26 cellular contexts compared by ENCODE assay signal in the genomic region with DNA sequence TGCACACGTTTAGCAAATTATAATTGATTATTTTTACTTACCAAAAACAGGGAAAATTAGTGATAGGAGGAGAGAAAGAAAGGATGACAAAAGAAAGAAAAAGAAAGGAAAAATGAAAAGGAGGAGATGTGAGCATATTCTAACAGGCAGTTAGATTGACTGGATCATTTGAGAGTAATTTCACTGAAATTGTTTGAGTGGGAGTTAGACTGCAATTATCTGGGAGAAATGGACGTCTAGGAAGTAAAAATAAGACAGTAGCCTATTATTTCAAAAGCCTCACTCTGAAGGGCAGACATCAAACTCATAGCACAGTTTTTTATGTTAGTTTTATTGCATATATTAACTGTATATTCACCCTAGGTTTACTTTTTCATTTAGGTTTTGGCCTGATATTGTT.
"Had no signal": no experiment of that assay in that cellular context is flagged by ENCODE, and none has a peak within 500 bp of the region (broad histone marks: within the 10 kb centered on the region; RNA-seq: fewer than 3 reads in every experiment).

No MANE protein-coding gene starts in this region.

- DNase-seq: dermis blood vessel endothelial cell; dorsolateral prefrontal cortex; effector CD4-positive, alpha-beta T cell; effector memory CD8-positive, alpha-beta T cell; endodermal cell; erythroblast; esophagus squamous epithelium; foreskin fibroblast; foreskin melanocyte; gastrocnemius medialis; glutamatergic neuron; head of caudate nucleus; heart right ventricle; hippocampal formation; left cardiac atrium; left lung; left ventricle myocardium superior; lower lobe of right lung; mesenchymal stem cell; mucosa of descending colon; naive B cell; naive thymus-derived CD8-positive, alpha-beta T cell had no signal

- H3K36me3 ChIP-seq: esophagus squamous epithelium, gastrocnemius medialis, heart right ventricle, left lung, lower lobe of right lung had no signal

- H3K9me3 ChIP-seq: esophagus squamous epithelium, gastrocnemius medialis, heart right ventricle, left lung, lower lobe of right lung, mucosa of descending colon had no signal

- H3K9me3 Mint-ChIP-seq: naive B cell; naive thymus-derived CD8-positive, alpha-beta T cell had no signal

- H3K4me1 Mint-ChIP-seq: endodermal cell; mesothelial cell of epicardium; naive B cell; naive thymus-derived CD8-positive, alpha-beta T cell had no signal

- H3K36me3 Mint-ChIP-seq: mesothelial cell of epicardium; naive B cell; naive thymus-derived CD8-positive, alpha-beta T cell had no signal

- H3K27me3 Mint-ChIP-seq: effector memory CD8-positive, alpha-beta T cell; naive B cell had no signal

- H3K4me3 Mint-ChIP-seq: effector memory CD8-positive, alpha-beta T cell; endodermal cell; mesothelial cell of epicardium; naive B cell; naive thymus-derived CD8-positive, alpha-beta T cell had no signal

- ATAC-seq: effector memory CD8-positive, alpha-beta T cell; esophagus mucosa; gastrocnemius medialis; heart right ventricle; left cardiac atrium; left lung; left ventricle myocardium superior; lower lobe of right lung; mucosa of descending colon; naive thymus-derived CD8-positive, alpha-beta T cell had no signal

- H3K27ac Mint-ChIP-seq: effector memory CD8-positive, alpha-beta T cell; endodermal cell; mesothelial cell of epicardium; naive B cell; naive thymus-derived CD8-positive, alpha-beta T cell had no signal

- H3K27me3 ChIP-seq: dorsolateral prefrontal cortex, esophagus squamous epithelium, gastrocnemius medialis, heart right ventricle, left lung had no signal

- H3K4me3 ChIP-seq: coronary artery, dorsolateral prefrontal cortex, esophagus squamous epithelium, gastrocnemius medialis, heart right ventricle, left lung, lower lobe of right lung, mucosa of descending colon had no signal

- H3K4me1 ChIP-seq: esophagus squamous epithelium, gastrocnemius medialis, heart right ventricle, left lung, lower lobe of right lung had no signal

- H3K27ac ChIP-seq: coronary artery, dorsolateral prefrontal cortex, epithelial cell of prostate, esophagus squamous epithelium, gastrocnemius medialis, heart right ventricle, left lung, lower lobe of right lung had no signal
